ENCODE assay signal across 8 cellular contexts in genomic region chr4:140012688-140013087, GRCh38.
DNase-seq lines count a peak whose midpoint lies in the region; ATAC-seq and TF ChIP-seq lines count a peak whose summit lies in the region.

No MANE protein-coding gene starts in this region.

- H3K9ac ChIP-seq in colonic mucosa (ENCODE audit: low read depth in 2 of 2, low read length in 2 of 2) = no peak overlapping the region

- ATAC-seq in left lung (peak; percentile 99), GM19463 (IDR thresholded peaks at IDR 0.05; ENCODE audit: unreplicated experiment) (no peak)

- H3K27ac ChIP-seq in colonic mucosa = no peak overlapping the region
- no peak overlapping the region for H3K27ac ChIP-seq in left lung

- no peaks in the 10 kb centered on the region for H3K27me3 Mint-ChIP-seq in CD14-positive monocyte (ENCODE audit: low read depth in 3 of 3)
- H3K27me3 Mint-ChIP-seq in activated CD4-positive, alpha-beta T cell treated with anti-CD3 and anti-CD28 coated beads, Interleukin-2, amount 10 ng/mL, durations not matched to agents 24 days and 14 days = peaks cover 35% of the 10 kb centered on the region

- no peaks in the 10 kb centered on the region for H3K4me1 ChIP-seq in colonic mucosa
- H3K4me1 ChIP-seq in left lung = peaks cover 0 to 16% of the 10 kb centered on the region in 2 donors

- H3K27me3 ChIP-seq in colonic mucosa (no peaks in the 10 kb centered on the region), left lung (no peaks in the 10 kb centered on the region)

- H3K27ac Mint-ChIP-seq in CD14-positive monocyte = peak overlapping the region in 1 of 7 donors; percentile 39
- H3K27ac Mint-ChIP-seq in activated CD4-positive, alpha-beta T cell treated with anti-CD3 and anti-CD28 coated beads, Interleukin-2, amount 10 ng/mL, durations not matched to agents 24 days and 14 days = no peak overlapping the region

- DNase-seq in CD14-positive monocyte (ENCODE audit: low spot score) (peak; percentile 60), H4 (ENCODE audit: low spot score) (peak; percentile 79), NCI-H2196 treated with DMSO at 0.1 percent for 48 hours (lab: John Stamatoyannopoulos, UW; ENCODE audit: unreplicated experiment) (peak; percentile 56), colonic mucosa (peak; percentile 87), left lung (peak in 1 of 2 donors; percentile 55)
- peak; percentile 86 for DNase-seq in activated CD4-positive, alpha-beta T cell treated with anti-CD3 and anti-CD28 coated beads, Interleukin-2, amount 10 ng/mL, durations not matched to agents 24 days and 14 days
- peak; percentile 16 to 50 (median 30) for DNase-seq in stimulated activated CD4-positive, alpha-beta T cell treated with anti-CD3 and anti-CD28 coated beads, TNF-alpha, amount 100 ng/mL, for 4 hours (ENCODE audit: low read depth in 3 of 3)

- peaks cover 0 to under 1% of the 10 kb centered on the region in 2 donors for H3K36me3 Mint-ChIP-seq in CD14-positive monocyte
- H3K36me3 Mint-ChIP-seq in activated CD4-positive, alpha-beta T cell treated with anti-CD3 and anti-CD28 coated beads, Interleukin-2, amount 10 ng/mL, durations not matched to agents 24 days and 14 days (ENCODE audit: low read depth) = no peaks in the 10 kb centered on the region

- H3K4me3 ChIP-seq in colonic mucosa (no peak overlapping the region), left lung (no peak overlapping the region)

- H3K9me3 Mint-ChIP-seq in CD14-positive monocyte = peaks cover 0 to 3% (median 0%) of the 10 kb centered on the region in 7 donors
- H3K9me3 Mint-ChIP-seq in activated CD4-positive, alpha-beta T cell treated with anti-CD3 and anti-CD28 coated beads, Interleukin-2, amount 10 ng/mL, durations not matched to agents 24 days and 14 days = no peaks in the 10 kb centered on the region

- intact Hi-C loops in CD14-positive monocyte (cut with micrococcal nuclease) = loop anchor here (5.0 kb wide), 2 partner anchors 140 to 240 kb away; partner anchors contain the start of gene MAML3 (in 1 of the 2)
- intact Hi-C loops in activated CD4-positive, alpha-beta T cell treated with anti-CD3 and anti-CD28 coated beads, Interleukin-2, amount 10 ng/mL, durations not matched to agents 24 days and 14 days (cut with micrococcal nuclease) = loop anchor here (1.0 to 5.0 kb wide), 3 partner anchors 145 to 348 kb away; no protein-coding TSS in a partner anchor
- intact Hi-C loops in colonic mucosa (cut with DNase I) = loop anchor here (5.0 kb wide), 2 partner anchors 240 to 310 kb away; no protein-coding TSS in a partner anchor
- intact Hi-C loops in left lung (cut with DNase I) = no loop called here

- H3K4me1 Mint-ChIP-seq in CD14-positive monocyte = peaks cover 9% of the 10 kb centered on the region
- peaks cover 6% of the 10 kb centered on the region for H3K4me1 Mint-ChIP-seq in activated CD4-positive, alpha-beta T cell treated with anti-CD3 and anti-CD28 coated beads, Interleukin-2, amount 10 ng/mL, durations not matched to agents 24 days and 14 days

- peak overlapping the region in 1 of 2 donors; percentile 35 for H3K4me3 Mint-ChIP-seq in CD14-positive monocyte
- H3K4me3 Mint-ChIP-seq in activated CD4-positive, alpha-beta T cell treated with anti-CD3 and anti-CD28 coated beads, Interleukin-2, amount 10 ng/mL, durations not matched to agents 24 days and 14 days = no peak overlapping the region

- H3K36me3 ChIP-seq in colonic mucosa (no peaks in the 10 kb centered on the region), left lung (no peaks in the 10 kb centered on the region)

- TF ChIP-seq CTCF in CD14-positive monocyte (IDR thresholded peaks at IDR 0.05) = peak; percentile 72
- TF ChIP-seq CTCF in colonic mucosa (IDR thresholded peaks at IDR 0.05) = peak; percentile 54
- peak; percentile 56 to 67 for TF ChIP-seq CTCF in left lung (IDR thresholded peaks at IDR 0.05)

- H3K9me3 ChIP-seq in colonic mucosa (no peaks in the 10 kb centered on the region), left lung (no peaks in the 10 kb centered on the region)

Comparison
In these comparisons a context has a peak if more than half of its experiments do, and no peak if none do; other contexts are left out.
1. intact Hi-C loops: an anchor here in CD14-positive monocyte (5.0 kb wide), activated CD4-positive, alpha-beta T cell treated with anti-CD3 and anti-CD28 coated beads, Interleukin-2, amount 10 ng/mL, durations not matched to agents 24 days and 14 days (1.0 to 5.0 kb wide) and colonic mucosa (5.0 kb wide); none called in left lung.